Comparison of ENCODE assay signal across 19 cellular contexts in genomic region chr10:132927824-132928223, GRCh38. TPM values are rescaled to one million over a fixed set of nuclear protein-coding genes. Genes with fewer than 3 reads are reported as not detected.
A peak's percentile ranks its signal among the peaks of the same experiment; 100 is the strongest.
DNase-seq lines count a peak whose midpoint lies in the region; ATAC-seq, FAIRE-seq and TF ChIP-seq lines count a peak whose summit lies in the region.
"Had no signal": no experiment of that assay in that cellular context is flagged by ENCODE, and none has a peak within 500 bp of the region (broad histone marks: within the 10 kb centered on the region; RNA-seq: fewer than 3 reads in every experiment).

No MANE protein-coding gene starts in this region.

- intact Hi-C loops in Right ventricle myocardium inferior (cut with DNase I), result no loop called here
- intact Hi-C loops in left cardiac atrium (cut with DNase I), result no loop called here
- intact Hi-C loops in CD14-positive monocyte (cut with micrococcal nuclease), result no loop called here
- intact Hi-C loops in left ventricle myocardium superior (cut with micrococcal nuclease), result no loop called here
- intact Hi-C loops in lower lobe of right lung (cut with DNase I), result no loop called here

- H3K9me3 Mint-ChIP-seq in CD14-positive monocyte, result no peaks in the 10 kb centered on the region
- H3K9me3 Mint-ChIP-seq: CD8-positive, alpha-beta T cell; HFFc6 had no signal

- no peaks in the 10 kb centered on the region for H3K9me3 ChIP-seq in lower lobe of right lung
- H3K9me3 ChIP-seq: BLaER1 had no signal

- no peaks in the 10 kb centered on the region for H3K27me3 ChIP-seq in lower lobe of right lung (ENCODE audit: low read depth)

- H3K4me1 Mint-ChIP-seq in CD14-positive monocyte, result no peaks in the 10 kb centered on the region

- H3K4me3 ChIP-seq in lower lobe of right lung, result no peak overlapping the region
- H3K4me3 ChIP-seq: BLaER1 had no signal

- no peak overlapping the region for H3K27ac Mint-ChIP-seq in CD14-positive monocyte
- H3K27ac Mint-ChIP-seq: CD8-positive, alpha-beta T cell; HFFc6 had no signal

- H3K36me3 ChIP-seq in lower lobe of right lung, result no peaks in the 10 kb centered on the region
- H3K36me3 ChIP-seq: BLaER1 had no signal

- H3K27ac ChIP-seq in lower lobe of right lung, result no peak overlapping the region
- H3K27ac ChIP-seq: BLaER1 had no signal

- H3K4me3 Mint-ChIP-seq in CD14-positive monocyte, result no peak overlapping the region
- H3K4me3 Mint-ChIP-seq: CD8-positive, alpha-beta T cell; HFFc6 had no signal

- no peak for TF ChIP-seq CTCF in CD14-positive monocyte (IDR thresholded peaks at IDR 0.05)
- TF ChIP-seq CTCF in lower lobe of right lung (IDR thresholded peaks at IDR 0.05), result no peak

- H3K27me3 Mint-ChIP-seq in CD14-positive monocyte (ENCODE audit: low read depth in 3 of 3), result peaks cover 0 to 4% (median 0%) of the 10 kb centered on the region in 3 donors

- FAIRE-seq in frontal cortex (lab: Jason Lieb, UNC), result no peak
- FAIRE-seq: HTR-8/SVneo had no signal

- H3K4me1 ChIP-seq in lower lobe of right lung, result no peaks in the 10 kb centered on the region

- H3K36me3 Mint-ChIP-seq in CD14-positive monocyte, result no peaks in the 10 kb centered on the region
- H3K36me3 Mint-ChIP-seq: CD8-positive, alpha-beta T cell had no signal

- ATAC-seq in Right ventricle myocardium inferior (peak; percentile 69), left cardiac atrium (no peak), left ventricle myocardium superior (peak; percentile 84), lower lobe of right lung (no peak)
- ATAC-seq in stimulated activated naive CD8-positive, alpha-beta T cell treated with anti-CD3 and anti-CD28 coated beads, Interleukin-15, Interleukin-2, amounts not matched to agents 100 U/mL and 50 U/mL, for 24 hours, result no peak
- ATAC-seq: CD8-positive, alpha-beta T cell; HCT116 had no signal

- peak; percentile 61 for DNase-seq in Right ventricle myocardium inferior (ENCODE audit: missing footprints)
- no peak for DNase-seq in left cardiac atrium
- peak; percentile 12 for DNase-seq in CD14-positive monocyte (ENCODE audit: low spot score)
- peak; percentile 61 for DNase-seq in left ventricle myocardium superior
- DNase-seq in lower lobe of right lung, result peak; percentile 35
- no peak for DNase-seq in activated CD4-positive, alpha-beta T cell treated with anti-CD3 and anti-CD28 coated beads, Interleukin-2, amount 50 U/mL, for 1 hour
- no peak for DNase-seq in stimulated activated naive CD8-positive, alpha-beta T cell treated with anti-CD3 and anti-CD28 coated beads, Interleukin-15, Interleukin-2, amounts not matched to agents 100 U/mL and 50 U/mL, for 24 hours
- DNase-seq in frontal cortex (ENCODE audit: low spot score in 2 of 2), result no peak
- DNase-seq: 8988T; Calu3; CD8-positive, alpha-beta T cell; DMS79 treated with DMSO at 0.1 percent for 48 hours; GF-D8; GOT3; H7; HFFc6 had no signal

RNA-seq across cellular contexts. Expression of gene CFAP46, which starts 14.5 kb away (rescaled TPM):
- total RNA-seq in Right ventricle myocardium inferior (0.57 TPM), left cardiac atrium (1 to 10 TPM; 1.2 to 1.7 TPM), left ventricle myocardium superior (1.5 TPM), lower lobe of right lung (9.0 TPM), frontal cortex (2.0 TPM)
- not detected for polyA plus RNA-seq in CD14-positive monocyte
- total RNA-seq: Calu3; CD8-positive, alpha-beta T cell had no signal

Comparison
In these comparisons a context has a peak if more than half of its experiments do, and no peak if none do; other contexts are left out.
1. ATAC-seq: peak in Right ventricle myocardium inferior (single experiment) and left ventricle myocardium superior (single experiment); none in left cardiac atrium (0 of 2), lower lobe of right lung (0 of 2) and stimulated activated naive CD8-positive, alpha-beta T cell treated with anti-CD3 and anti-CD28 coated beads, Interleukin-15, Interleukin-2, amounts not matched to agents 100 U/mL and 50 U/mL, for 24 hours (single experiment).
2. DNase-seq: peak in Right ventricle myocardium inferior (single experiment), CD14-positive monocyte (single experiment), left ventricle myocardium superior (single experiment) and lower lobe of right lung (single experiment); none in left cardiac atrium (single experiment), activated CD4-positive, alpha-beta T cell treated with anti-CD3 and anti-CD28 coated beads, Interleukin-2, amount 50 U/mL, for 1 hour (single experiment), stimulated activated naive CD8-positive, alpha-beta T cell treated with anti-CD3 and anti-CD28 coated beads, Interleukin-15, Interleukin-2, amounts not matched to agents 100 U/mL and 50 U/mL, for 24 hours (single experiment) and frontal cortex (0 of 2).